1 cellular context compared by ENCODE assay signal in genomic region chr9:27690816-27691215, GRCh38.
TF ChIP-seq lines count a peak whose summit lies in the region.

No MANE protein-coding gene starts in this region.

TF ChIP-seq in HepG2, 621 proteins besides CTCF, POLR2A, EP300 and RAD21 (continued from another document):
- 0 out of 2 replicates have a peak, but pooled peaks have one; percentile 28 for TF ChIP-seq ZNF281 (CRISPR knock-in tag; IDR thresholded peaks at IDR 0.05; ENCODE audit: borderline replicate concordance)
TF ChIP-seq in HepG2: peak in this region for 3; not testable (repeated sequence) for 618.
